ENCODE assay signal across 8 cellular contexts in the genomic region with DNA sequence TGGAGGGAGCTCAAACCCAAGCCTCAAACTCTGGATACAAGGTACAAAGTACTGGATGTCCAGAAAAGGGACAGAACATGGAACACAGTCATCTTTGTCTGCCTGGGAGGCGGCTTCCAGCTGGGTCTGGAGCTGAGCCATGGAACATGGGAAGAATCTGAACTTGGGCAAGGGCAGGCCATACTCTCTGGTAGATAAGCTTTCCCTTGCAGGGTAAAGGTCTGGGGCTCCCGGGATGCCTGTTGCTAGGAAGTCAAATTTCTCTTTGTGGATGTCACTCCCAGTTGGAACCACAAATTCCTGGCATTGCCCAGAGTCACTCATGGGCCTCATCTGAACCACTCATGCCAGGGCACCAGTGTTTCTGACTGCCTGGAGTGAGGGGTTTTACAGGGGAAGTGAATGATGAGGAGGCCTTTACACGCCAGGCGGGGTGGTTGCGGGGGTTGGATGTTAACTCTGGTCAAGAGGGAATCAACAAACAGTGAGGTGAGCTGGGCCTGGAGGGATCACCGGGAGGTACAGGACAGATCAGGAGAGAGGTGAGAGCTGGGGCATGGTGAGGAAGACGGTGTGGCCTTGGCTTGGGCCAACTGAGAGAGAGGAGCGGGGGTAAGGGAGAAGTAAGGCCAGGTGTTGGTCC. TPM values are rescaled to one million over a fixed set of nuclear protein-coding genes. Genes with fewer than 3 reads are reported as not detected.
DNase-seq lines count a peak whose midpoint lies in the region; ATAC-seq and TF ChIP-seq lines count a peak whose summit lies in the region.
"Had no signal": no experiment of that assay in that cellular context is flagged by ENCODE, and none has a peak within 500 bp of the region (broad histone marks: within the 10 kb centered on the region; RNA-seq: fewer than 3 reads in every experiment).

No MANE protein-coding gene starts in this region.

- no peaks in the 10 kb centered on the region for H3K27me3 Mint-ChIP-seq in chondrocyte (ENCODE audit: low read depth)

- peak overlapping the region; percentile 3 for H3K4me3 Mint-ChIP-seq in chondrocyte (ENCODE audit: unreplicated experiment)

- peak overlapping the region in 1 of 3 donors; percentile 1 for H3K27ac ChIP-seq in right lobe of liver
- H3K27ac ChIP-seq in thyroid gland = peak overlapping the region in 2 of 3 donors; percentile 11 to 29

- peaks cover 48% of the 10 kb centered on the region for H3K4me1 Mint-ChIP-seq in chondrocyte (ENCODE audit: low read depth)

- H3K27me3 ChIP-seq in right lobe of liver (no peaks in the 10 kb centered on the region), thyroid gland (no peaks in the 10 kb centered on the region)

- no peak for TF ChIP-seq CTCF in chondrocyte (IDR thresholded peaks at IDR 0.05)
- TF ChIP-seq CTCF in right lobe of liver (IDR thresholded peaks at IDR 0.05) = no peak
- TF ChIP-seq CTCF in thyroid gland (IDR thresholded peaks at IDR 0.05) = no peak

- intact Hi-C loops in right lobe of liver (cut with DNase I) (no loop called here), thyroid gland (cut with DNase I) (no loop called here)

- H3K36me3 ChIP-seq in right lobe of liver (peaks cover 0 to 28% (median 14%) of the 10 kb centered on the region in 4 donors), thyroid gland (peaks cover 23 to 24% of the 10 kb centered on the region in 2 donors)

- 65% methylated on average over 7 of the region's 8 CpGs for WGBS in right lobe of liver (ENCODE audit: insufficient coverage, low coverage, low lambda C conversion rate, missing lambda C conversion rate)
- 87 to 89% methylated on average over 8 of the region's 8 CpGs for WGBS in thyroid gland, 2 donors

- H3K4me1 ChIP-seq in right lobe of liver (peaks cover 0 to 40% (median 11%) of the 10 kb centered on the region in 4 donors), thyroid gland (peaks cover 19 to 32% of the 10 kb centered on the region in 2 donors)

- H3K9me3 Mint-ChIP-seq in chondrocyte (ENCODE audit: low read depth) = no peaks in the 10 kb centered on the region

- H3K9me3 ChIP-seq in right lobe of liver = no peaks in the 10 kb centered on the region
- no peaks in the 10 kb centered on the region for H3K9me3 ChIP-seq in thyroid gland

- DNase-seq in HuH-7 (ENCODE audit: low spot score) = peak; percentile 84
- no peak for DNase-seq in chondrocyte (ENCODE audit: low spot score)
- peak in 1 of 3 donors; percentile 76 for DNase-seq in right lobe of liver
- DNase-seq in thyroid gland = peak in 1 of 2 donors; percentile 40
- DNase-seq in NCI-H2081 (lab: John Stamatoyannopoulos, UW) = no peak
- no peak for DNase-seq in SIG-M5 treated with dmso at 0.1 percent for 504 hours (lab: John Stamatoyannopoulos, UW; ENCODE audit: unreplicated experiment)

- ATAC-seq in right lobe of liver = peak; percentile 18 to 58 (median 52)
- ATAC-seq in HG03095 (IDR thresholded peaks at IDR 0.05; ENCODE audit: unreplicated experiment) = no peak

- H3K4me3 ChIP-seq in right lobe of liver = no peak overlapping the region
- no peak overlapping the region for H3K4me3 ChIP-seq in thyroid gland (replicated peaks in 1 of 3)

- H3K36me3 Mint-ChIP-seq in chondrocyte (ENCODE audit: low read depth) = peaks cover 30% of the 10 kb centered on the region

- TF ChIP-seq POLR2A in right lobe of liver (IDR thresholded peaks at IDR 0.05) (no peak), thyroid gland (IDR thresholded peaks at IDR 0.05) (no peak)

- peak overlapping the region; percentile 87 for H3K27ac Mint-ChIP-seq in chondrocyte (ENCODE audit: unreplicated experiment)

RNA-seq across cellular contexts. Expression of a gene that starts 5.7 kb away (rescaled TPM):
- total RNA-seq in chondrocyte (3,793 to 4,450 TPM (median 3,807 TPM) in 3 replicates), right lobe of liver (1,000 to 10,000 TPM; 1,131 to 2,981 (median 2,140) TPM), thyroid gland (1,000 to 10,000 TPM; 2,377 to 4,120 (median 2,918) TPM)

RNA-seq across cellular contexts. Expression of a gene that starts 11.5 kb away (rescaled TPM):
- total RNA-seq in chondrocyte (1.3 to 4.5 TPM (median 2.8 TPM) in 3 replicates), right lobe of liver (1 to 10 TPM in 3 of 6 experiments, under 1 TPM in 3; 0.55 to 2.3 (median 0.91) TPM), thyroid gland (1 to 10 TPM in 3 of 4 donors, under 1 TPM in 1; 0.67 to 3.3 (median 1.9) TPM)
- total RNA-seq: glomerular endothelial cell had no signal

RNA-seq across cellular contexts. Expression of a gene that starts 44.3 kb away (rescaled TPM):
- total RNA-seq in chondrocyte = 9.7 to 24.7 TPM (median 24.1 TPM) in 3 replicates
- total RNA-seq in right lobe of liver = 1 to 10 TPM; 3.2 to 9.1 (median 4.2) TPM
- 10 to 100 TPM in 3 of 4 donors, 1 to 10 TPM in 1; 6.5 to 27.7 (median 15.2) TPM for total RNA-seq in thyroid gland
